Comparison of ENCODE assay signal across 27 cellular contexts in genomic region chr2:62101886-62102285, GRCh38.
"Had no signal": no experiment of that assay in that cellular context is flagged by ENCODE, and none has a peak within 500 bp of the region (broad histone marks: within the 10 kb centered on the region; RNA-seq: fewer than 3 reads in every experiment).

No MANE protein-coding gene starts in this region.

- H3K36me3 Mint-ChIP-seq: natural killer cell, neural progenitor cell had no signal

- H3K9ac ChIP-seq: neural progenitor cell, parathyroid adenoma had no signal

- H3K36me3 ChIP-seq: neural progenitor cell, ovary, right lobe of liver, sigmoid colon, stomach, thoracic aorta, tibial artery, transverse colon, upper lobe of left lung, vagina had no signal

- H3K4me3 ChIP-seq: neural progenitor cell, ovary, psoas muscle, right lobe of liver, sigmoid colon, stomach, thoracic aorta, tibial artery, transverse colon, upper lobe of left lung, vagina had no signal

- DNase-seq: naive thymus-derived CD4-positive, alpha-beta T cell; natural killer cell; occipital lobe; ovary; posterior cingulate gyrus; psoas muscle; right cardiac atrium; right lobe of liver; sigmoid colon; small intestine; stimulated activated CD4-positive, alpha-beta T cell treated with anti-CD3 and anti-CD28 coated beads, Interleukin-15, amount 100 ng/mL, for 24 hours; stimulated activated CD4-positive, alpha-beta T cell treated with anti-CD3 and anti-CD28 coated beads, Interleukin-2, amount 100 ng/mL, for 24 hours; stimulated activated CD4-positive, alpha-beta T cell treated with anti-CD3 and anti-CD28 coated beads, Interleukin-2, amount 100 ng/mL, for 48 hours; stimulated activated CD4-positive, alpha-beta T cell treated with anti-CD3 and anti-CD28 coated beads, Interleukin-4, amount 100 ng/mL, for 24 hours; stimulated activated naive B cell treated with anti-CD40 and anti-IgM and Interleukin-4, amounts not matched to agents 10 μg/mL and 1 μg/mL and 100 μg/mL, for 72 hours; stimulated activated naive CD4-positive, alpha-beta T cell treated with Interleukin-2 at 50 U/mL for 16 hours; stomach; tibial artery; transverse colon; upper lobe of left lung had no signal

- H3K27ac Mint-ChIP-seq: naive thymus-derived CD4-positive, alpha-beta T cell; natural killer cell; nephron; neural progenitor cell; progenitor cell of endocrine pancreas; stimulated activated naive B cell treated with anti-CD40 and anti-IgM and Interleukin-4, amounts not matched to agents 10 μg/mL and 1 μg/mL and 100 μg/mL, for 72 hours; stimulated activated naive CD8-positive, alpha-beta T cell treated with anti-CD3 and anti-CD28 coated beads, Interleukin-15, Interleukin-2, amounts not matched to agents 100 ng/mL and 50 ng/mL, for 24 hours had no signal

- H3K79me2 ChIP-seq: parathyroid adenoma had no signal

- H3K27me3 ChIP-seq: neural progenitor cell, ovary, right lobe of liver, sigmoid colon, stomach, tibial artery, transverse colon, upper lobe of left lung, vagina had no signal

- H3K4me3 Mint-ChIP-seq: naive thymus-derived CD4-positive, alpha-beta T cell; natural killer cell; nephron; neural progenitor cell; stimulated activated naive CD8-positive, alpha-beta T cell treated with anti-CD3 and anti-CD28 coated beads, Interleukin-15, Interleukin-2, amounts not matched to agents 100 ng/mL and 50 ng/mL, for 24 hours had no signal

- H3K4me2 ChIP-seq: neural progenitor cell had no signal

- H3K27ac ChIP-seq: neural progenitor cell, ovary, parathyroid adenoma, psoas muscle, right lobe of liver, sigmoid colon, stomach, thoracic aorta, tibial artery, transverse colon, upper lobe of left lung, vagina had no signal

- H3K9me3 Mint-ChIP-seq: natural killer cell; nephron; neural progenitor cell; stimulated activated naive B cell treated with anti-CD40 and anti-IgM and Interleukin-4, amounts not matched to agents 10 μg/mL and 1 μg/mL and 100 μg/mL, for 72 hours; stimulated activated naive CD8-positive, alpha-beta T cell treated with anti-CD3 and anti-CD28 coated beads, Interleukin-15, Interleukin-2, amounts not matched to agents 100 ng/mL and 50 ng/mL, for 24 hours had no signal

- H3K9me3 ChIP-seq: ovary, psoas muscle, right lobe of liver, sigmoid colon, stomach, thoracic aorta, tibial artery, transverse colon, upper lobe of left lung, vagina had no signal

- H3K27me3 Mint-ChIP-seq: naive thymus-derived CD4-positive, alpha-beta T cell; progenitor cell of endocrine pancreas; stimulated activated naive B cell treated with anti-CD40 and anti-IgM and Interleukin-4, amounts not matched to agents 10 μg/mL and 1 μg/mL and 100 μg/mL, for 72 hours; stimulated activated naive CD8-positive, alpha-beta T cell treated with anti-CD3 and anti-CD28 coated beads, Interleukin-15, Interleukin-2, amounts not matched to agents 100 ng/mL and 50 ng/mL, for 24 hours had no signal

- H3K4me1 ChIP-seq: parathyroid adenoma, psoas muscle, right lobe of liver, sigmoid colon, stomach, tibial artery, transverse colon, vagina had no signal

- ATAC-seq: naive thymus-derived CD4-positive, alpha-beta T cell; natural killer cell; psoas muscle; right cardiac atrium; right lobe of liver; stimulated activated naive B cell treated with anti-CD40 and anti-IgM and Interleukin-4, amounts not matched to agents 10 μg/mL and 1 μg/mL and 100 μg/mL, for 72 hours had no signal
